ENCODE assay signal across 10 cellular contexts in genomic region chr2:74584088-74584645, GRCh38. TPM values are rescaled to one million over a fixed set of nuclear protein-coding genes. Genes with fewer than 3 reads are reported as not detected.
A peak's percentile ranks its signal among the peaks of the same experiment; 100 is the strongest.
DNase-seq lines count a peak whose midpoint lies in the region; ATAC-seq and TF ChIP-seq lines count a peak whose summit lies in the region.
"Had no signal": no experiment of that assay in that cellular context is flagged by ENCODE, and none has a peak within 500 bp of the region (broad histone marks: within the 10 kb centered on the region; RNA-seq: fewer than 3 reads in every experiment).

No MANE protein-coding gene starts in this region.

- no peak for TF ChIP-seq CTCF in nephron progenitor cell (IDR thresholded peaks at IDR 0.05)

- intact Hi-C loops in activated CD4-positive, alpha-beta T cell treated with anti-CD3 and anti-CD28 coated beads for 36 hours (cut with DNase I, micrococcal nuclease) = loop anchor here in 1 of 2 experiments (2.0 kb wide), 1 partner anchor 13 kb away; no protein-coding TSS in a partner anchor

- peak overlapping the region; percentile 66 for H3K27ac Mint-ChIP-seq in activated CD4-positive, alpha-beta T cell treated with anti-CD3 and anti-CD28 coated beads for 36 hours
- H3K27ac Mint-ChIP-seq in nephron progenitor cell = peak overlapping the region; percentile 34

- peaks cover 26% of the 10 kb centered on the region for H3K4me1 Mint-ChIP-seq in activated CD4-positive, alpha-beta T cell treated with anti-CD3 and anti-CD28 coated beads for 36 hours
- H3K4me1 Mint-ChIP-seq in nephron progenitor cell = peaks cover 4% of the 10 kb centered on the region

- no peaks in the 10 kb centered on the region for H3K36me3 Mint-ChIP-seq in activated CD4-positive, alpha-beta T cell treated with anti-CD3 and anti-CD28 coated beads for 36 hours (ENCODE audit: low read depth)
- H3K36me3 Mint-ChIP-seq in nephron progenitor cell (ENCODE audit: low read depth) = no peaks in the 10 kb centered on the region

- H3K9ac ChIP-seq in SK-N-MC (ENCODE audit: insufficient read length) = no peak overlapping the region

- no peaks in the 10 kb centered on the region for H3K9me3 ChIP-seq in SK-N-MC (ENCODE audit: low read depth, low read length)

- CTCF ChIA-PET in activated CD4-positive, alpha-beta T cell treated with anti-CD3 and anti-CD28 coated beads for 36 hours (lab: Charles Lee) = interaction anchor here (0.7 to 2.4 kb wide), 5 partner anchors 9 to 253 kb away, joined by 3 to 10 read pairs (median 7); partner anchors contain the start of gene DOK1

- H3K4me3 Mint-ChIP-seq in activated CD4-positive, alpha-beta T cell treated with anti-CD3 and anti-CD28 coated beads for 36 hours = no peak overlapping the region
- no peak overlapping the region for H3K4me3 Mint-ChIP-seq in nephron progenitor cell

- no peaks in the 10 kb centered on the region for H3K9me3 Mint-ChIP-seq in activated CD4-positive, alpha-beta T cell treated with anti-CD3 and anti-CD28 coated beads for 36 hours (ENCODE audit: low read depth)
- H3K9me3 Mint-ChIP-seq in nephron progenitor cell = no peaks in the 10 kb centered on the region

- POLR2A ChIA-PET in activated CD4-positive, alpha-beta T cell treated with anti-CD3 and anti-CD28 coated beads for 36 hours (lab: Charles Lee) = interaction anchor here (0.7 kb wide), 1 partner anchor 41 kb away, joined by 8 read pairs; no protein-coding TSS in a partner anchor

- H3K27ac ChIP-seq in SK-N-MC (peak overlapping the region; percentile 12; the same call in 1 of the 2 replicates), substantia nigra (ENCODE audit: low read depth, low read length, poor library complexity, severe bottlenecking) (no peak overlapping the region)

- peak; percentile 49 for DNase-seq in activated CD4-positive, alpha-beta T cell treated with anti-CD3 and anti-CD28 coated beads for 36 hours
- DNase-seq in activated CD4-positive, alpha-beta T cell treated with anti-CD3 and anti-CD28 coated beads, Interleukin-2, amount 50 U/mL, for 4 hours = no peak
- DNase-seq in SK-N-MC (ENCODE audit: low read depth, low spot score) = no peak
- DNase-seq in nephron progenitor cell = no peak
- no peak for DNase-seq in substantia nigra (lab: John Stamatoyannopoulos, UW)
- DNase-seq: NCI-H345 had no signal

- ATAC-seq in activated CD4-positive, alpha-beta T cell treated with anti-CD3 and anti-CD28 coated beads for 36 hours = peak; percentile 71
- peak; percentile 74 for ATAC-seq in GM21529 (IDR thresholded peaks at IDR 0.05; ENCODE audit: unreplicated experiment)
- ATAC-seq in GM19324 (IDR thresholded peaks at IDR 0.05; ENCODE audit: low FRiP score, unreplicated experiment) = no peak
- ATAC-seq in GM19397 (IDR thresholded peaks at IDR 0.05; ENCODE audit: unreplicated experiment) = no peak

- H3K36me3 ChIP-seq in SK-N-MC (ENCODE audit: insufficient read depth, low read length) = no peaks in the 10 kb centered on the region

- H3K27me3 Mint-ChIP-seq in activated CD4-positive, alpha-beta T cell treated with anti-CD3 and anti-CD28 coated beads for 36 hours = peaks cover 1% of the 10 kb centered on the region
- H3K27me3 Mint-ChIP-seq in nephron progenitor cell (ENCODE audit: low read depth, poor library complexity) = peaks cover 51% of the 10 kb centered on the region

- H3K4me3 ChIP-seq in SK-N-MC = no peak overlapping the region

RNA-seq across cellular contexts. Expression of gene DOK1, which starts 29.6 kb away (rescaled TPM):
- total RNA-seq in activated CD4-positive, alpha-beta T cell treated with anti-CD3 and anti-CD28 coated beads for 36 hours = 10 to 100 TPM; 17.2 to 17.9 TPM

RNA-seq across cellular contexts. Expression of gene LOXL3, which starts 30.4 kb away (rescaled TPM):
- under 1 TPM; 0.86 to 0.96 TPM for total RNA-seq in activated CD4-positive, alpha-beta T cell treated with anti-CD3 and anti-CD28 coated beads for 36 hours

RNA-seq across cellular contexts. Expression of gene HTRA2, which starts 54.4 kb away (rescaled TPM):
- 10 to 100 TPM; 43.5 to 47.7 TPM for total RNA-seq in activated CD4-positive, alpha-beta T cell treated with anti-CD3 and anti-CD28 coated beads for 36 hours

RNA-seq across cellular contexts. Expression of gene AUP1, which starts 54.7 kb away (rescaled TPM):
- 100 to 1,000 TPM in 1 of 2 experiments, 10 to 100 TPM in 1; 92.0 to 122 TPM for total RNA-seq in activated CD4-positive, alpha-beta T cell treated with anti-CD3 and anti-CD28 coated beads for 36 hours

RNA-seq across cellular contexts. Expression of gene DQX1, which starts 58.1 kb away (rescaled TPM):
- total RNA-seq in activated CD4-positive, alpha-beta T cell treated with anti-CD3 and anti-CD28 coated beads for 36 hours = under 1 TPM; 0.40 to 0.41 TPM
- total RNA-seq: glomerular endothelial cell had no signal

Comparison
In these comparisons a context has a peak if more than half of its experiments do, and no peak if none do; other contexts are left out.
1. ATAC-seq: peak in activated CD4-positive, alpha-beta T cell treated with anti-CD3 and anti-CD28 coated beads for 36 hours (single experiment) and GM21529 (single experiment); none in GM19324 (single experiment) and GM19397 (single experiment).